32 cellular contexts compared by ENCODE assay signal in the genomic region with DNA sequence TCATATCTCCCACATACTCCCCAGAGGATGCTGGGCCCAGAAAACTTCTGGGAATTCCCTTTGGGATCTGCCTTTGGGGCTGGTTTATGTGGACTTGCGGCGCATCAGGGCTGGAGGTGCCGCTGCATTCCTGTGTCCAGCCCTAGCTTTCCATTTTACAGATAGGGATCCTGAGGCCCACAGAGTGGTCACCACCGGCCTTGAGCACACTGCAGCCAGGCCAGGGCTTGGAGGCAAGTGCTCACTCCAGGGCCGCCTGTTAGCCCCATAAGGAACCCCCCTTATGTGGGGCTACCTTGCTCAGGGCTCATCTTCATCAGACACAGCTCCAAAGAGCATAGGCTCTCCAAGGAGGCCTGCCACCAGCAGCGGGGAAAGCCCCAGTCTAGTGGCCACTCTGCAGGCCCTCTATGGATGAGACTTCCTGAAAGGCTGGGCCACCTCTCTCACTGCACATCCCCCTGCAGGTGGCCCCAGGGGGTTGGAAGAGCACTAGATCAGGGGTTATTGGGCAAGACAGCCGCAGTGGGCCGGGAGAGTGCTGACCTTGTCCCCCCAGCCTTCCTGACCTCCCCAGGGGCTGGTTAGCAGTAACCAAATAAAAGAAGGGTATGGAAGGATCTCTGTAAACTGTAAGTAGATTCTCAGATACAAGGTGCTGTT. TPM values are rescaled to one million over a fixed set of nuclear protein-coding genes. Genes with fewer than 3 reads are reported as not detected.
"Had no signal": no experiment of that assay in that cellular context is flagged by ENCODE, and none has a peak within 500 bp of the region (broad histone marks: within the 10 kb centered on the region; RNA-seq: fewer than 3 reads in every experiment).

No MANE protein-coding gene starts in this region.

- H3K9me3 ChIP-seq: esophagus squamous epithelium, heart right ventricle, left lung, lower lobe of right lung, right atrium auricular region, thoracic aorta, uterus had no signal

- H3K4me1 Mint-ChIP-seq: activated CD4-positive, alpha-beta T cell treated with anti-CD3 and anti-CD28 coated beads for 36 hours; central memory CD8-positive, alpha-beta T cell; neural crest cell had no signal

- H3K4me1 ChIP-seq: left lung, lower lobe of right lung, uterus had no signal

- H3K36me3 ChIP-seq: esophagus squamous epithelium, heart right ventricle, left lung, lower lobe of right lung, right atrium auricular region, thoracic aorta, uterus had no signal

- H3K4me3 Mint-ChIP-seq: activated CD4-positive, alpha-beta T cell treated with anti-CD3 and anti-CD28 coated beads for 36 hours; activated T-cell treated with anti-CD3 and anti-CD28 coated beads, Interleukin-2, amount 50 U/mL, for 72 hours; central memory CD8-positive, alpha-beta T cell; naive thymus-derived CD8-positive, alpha-beta T cell; neural crest cell; T-helper 2 cell treated with Interferon-gamma antibody and Interleukin-4, amounts not matched to agents 5 μg/mL and 100 μg/mL, for 36 hours had no signal

- H3K9me3 Mint-ChIP-seq: activated T-cell treated with anti-CD3 and anti-CD28 coated beads, Interleukin-2, amount 50 U/mL, for 72 hours; central memory CD8-positive, alpha-beta T cell; naive thymus-derived CD8-positive, alpha-beta T cell; neural crest cell; T-helper 2 cell treated with Interferon-gamma antibody and Interleukin-4, amounts not matched to agents 5 μg/mL and 100 μg/mL, for 36 hours had no signal

- ATAC-seq: activated CD4-positive, alpha-beta T cell treated with anti-CD3 and anti-CD28 coated beads for 36 hours; activated T-cell treated with anti-CD3 and anti-CD28 coated beads, Interleukin-2, amount 50 U/mL, for 72 hours; heart right ventricle; left lung; lower lobe of right lung; naive thymus-derived CD8-positive, alpha-beta T cell; stimulated activated naive CD8-positive, alpha-beta T cell treated with anti-CD3 and anti-CD28 coated beads, Interleukin-15, Interleukin-2, amounts not matched to agents 100 U/mL and 50 U/mL, for 24 hours had no signal

- H3K27ac Mint-ChIP-seq: activated CD4-positive, alpha-beta T cell treated with anti-CD3 and anti-CD28 coated beads for 36 hours; activated T-cell treated with anti-CD3 and anti-CD28 coated beads, Interleukin-2, amount 50 U/mL, for 72 hours; naive thymus-derived CD8-positive, alpha-beta T cell; T-helper 2 cell treated with Interferon-gamma antibody and Interleukin-4, amounts not matched to agents 5 μg/mL and 100 μg/mL, for 36 hours had no signal

- H3K4me3 ChIP-seq: esophagus squamous epithelium, heart right ventricle, left lung, lower lobe of right lung, right atrium auricular region, thoracic aorta, uterus had no signal

- DNase-seq: activated CD4-positive, alpha-beta T cell treated with anti-CD3 and anti-CD28 coated beads for 36 hours; activated CD4-positive, CD25-positive, alpha-beta regulatory T cell; activated gamma-delta T cell; activated naive CD4-positive, alpha-beta T cell treated with anti-CD3 and anti-CD28 coated beads, Interleukin-2, amount 50 U/mL, for 16 hours; activated T-cell treated with anti-CD3 and anti-CD28 coated beads for 4 hours; activated T-cell treated with anti-CD3 and anti-CD28 coated beads, Interleukin-2, amount 50 U/mL, for 72 hours; amniotic stem cell; dermis blood vessel endothelial cell; effector CD4-positive, alpha-beta T cell; esophagus squamous epithelium; foreskin melanocyte; heart right ventricle; kidney glomerular epithelial cell; left lung; mesenchymal stem cell; occipital lobe; stimulated activated CD4-positive, alpha-beta T cell treated with anti-CD3 and anti-CD28 coated beads, Interleukin-2, amount 100 ng/mL, for 48 hours; stimulated activated naive CD8-positive, alpha-beta T cell treated with anti-CD3 and anti-CD28 coated beads, Interleukin-15, Interleukin-2, amounts not matched to agents 100 U/mL and 50 U/mL, for 24 hours; T-helper 1 cell; trophoblast cell; uterus had no signal

- H3K36me3 Mint-ChIP-seq: naive thymus-derived CD8-positive, alpha-beta T cell had no signal

- H3K9ac ChIP-seq: parathyroid adenoma had no signal

- H2AFZ ChIP-seq: parathyroid adenoma had no signal

- H3K27me3 ChIP-seq: right atrium auricular region, uterus had no signal

- H3K27ac ChIP-seq: epithelial cell of prostate, esophagus squamous epithelium, heart right ventricle, left lung, lower lobe of right lung, parathyroid adenoma, right atrium auricular region, thoracic aorta, uterus had no signal

RNA-seq across cellular contexts. Expression of a gene that starts 9.2 kb away (rescaled TPM):
- total RNA-seq: activated T-cell treated with anti-CD3 and anti-CD28 coated beads, Interleukin-2, amount 50 U/mL, for 72 hours; dermis blood vessel endothelial cell; glomerular endothelial cell; naive thymus-derived CD8-positive, alpha-beta T cell; pulmonary artery endothelial cell; thoracic aorta had no signal
- polyA plus RNA-seq: naive thymus-derived CD8-positive, alpha-beta T cell had no signal
